Comparison of ENCODE assay signal across 13 cellular contexts in the genomic region with DNA sequence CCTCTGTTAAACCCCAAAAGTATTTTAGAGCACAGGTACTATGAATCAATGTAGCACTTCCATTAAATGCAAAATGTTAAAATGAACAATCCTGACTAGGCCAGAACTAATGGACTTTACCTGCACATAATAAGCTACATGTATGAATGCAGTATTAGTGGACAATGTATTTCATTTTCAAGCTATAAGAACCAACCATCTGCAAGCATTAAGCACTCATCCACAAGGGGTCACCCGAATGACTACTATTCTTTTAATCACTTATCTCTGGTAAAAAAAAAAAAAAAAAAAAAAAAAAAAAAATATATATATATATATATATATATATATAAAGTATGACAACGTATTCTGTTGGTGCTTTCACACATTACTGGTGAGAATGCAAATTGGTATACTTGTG. TPM values are rescaled to one million over a fixed set of nuclear protein-coding genes. Genes with fewer than 3 reads are reported as not detected.
DNase-seq lines count a peak whose midpoint lies in the region; ATAC-seq and TF ChIP-seq lines count a peak whose summit lies in the region.
"Had no signal": no experiment of that assay in that cellular context is flagged by ENCODE, and none has a peak within 500 bp of the region (broad histone marks: within the 10 kb centered on the region; RNA-seq: fewer than 3 reads in every experiment).

No MANE protein-coding gene starts in this region.

- peaks cover 9% of the 10 kb centered on the region for H3K36me3 Mint-ChIP-seq in T-helper 1 cell treated with Interleukin-12 subunit alpha and Interleukin-12 subunit beta and Interleukin-4 antibody, amounts not matched to agents 30 μg/mL and 1 μg/mL, for 36 hours (ENCODE audit: low read depth)

- H3K4me3 ChIP-seq in fibroblast of villous mesenchyme (ENCODE audit: low read depth, low read length) = no peak overlapping the region
- H3K4me3 ChIP-seq: colonic mucosa, tibial artery had no signal

- peak overlapping the region; percentile 62 for H3K27ac Mint-ChIP-seq in T-helper 1 cell treated with Interleukin-12 subunit alpha and Interleukin-12 subunit beta and Interleukin-4 antibody, amounts not matched to agents 30 μg/mL and 1 μg/mL, for 36 hours
- no peak overlapping the region for H3K27ac Mint-ChIP-seq in stimulated activated naive CD8-positive, alpha-beta T cell treated with anti-CD3 and anti-CD28 coated beads, Interleukin-15, amount 100 ng/mL, for 72 hours

- TF ChIP-seq CTCF in GM12873 (IDR thresholded peaks at IDR 0.05; ENCODE audit: insufficient read depth, low read depth, low read length, missing control alignments) (peak; percentile 43), fibroblast of villous mesenchyme (IDR thresholded peaks at IDR 0.05; ENCODE audit: insufficient read depth, low read depth, low read length) (peak; percentile 14)

- peak; percentile 54 for DNase-seq in CD1c-positive myeloid dendritic cell (ENCODE audit: extremely low spot score)
- peak; percentile 30 for DNase-seq in fibroblast of villous mesenchyme (ENCODE audit: low read depth)
- no peak for DNase-seq in SHP77 treated with DMSO at 0.1 percent for 48 hours (lab: John Stamatoyannopoulos, UW)
- no peak for DNase-seq in stimulated activated naive CD8-positive, alpha-beta T cell treated with anti-CD3 and anti-CD28 coated beads, Interleukin-15, amount 100 ng/mL, for 72 hours
- no peak for DNase-seq in stimulated activated naive CD8-positive, alpha-beta T cell treated with anti-CD3 and anti-CD28 coated beads, Interleukin-15, Interleukin-2, amounts not matched to agents 100 U/mL and 50 U/mL, for 24 hours
- DNase-seq: activated CD8-positive, alpha-beta memory T cell treated with anti-CD3 and anti-CD28 coated beads for 24 hours; colonic mucosa; NCI-H187 treated with DMSO at 0.1 percent for 48 hours; SHP77; tibial artery had no signal

- H3K9me3 Mint-ChIP-seq in T-helper 1 cell treated with Interleukin-12 subunit alpha and Interleukin-12 subunit beta and Interleukin-4 antibody, amounts not matched to agents 30 μg/mL and 1 μg/mL, for 36 hours = no peaks in the 10 kb centered on the region
- H3K9me3 Mint-ChIP-seq in stimulated activated naive CD8-positive, alpha-beta T cell treated with anti-CD3 and anti-CD28 coated beads, Interleukin-15, amount 100 ng/mL, for 72 hours = no peaks in the 10 kb centered on the region

- no peak overlapping the region for H3K4me3 Mint-ChIP-seq in T-helper 1 cell treated with Interleukin-12 subunit alpha and Interleukin-12 subunit beta and Interleukin-4 antibody, amounts not matched to agents 30 μg/mL and 1 μg/mL, for 36 hours
- no peak overlapping the region for H3K4me3 Mint-ChIP-seq in stimulated activated naive CD8-positive, alpha-beta T cell treated with anti-CD3 and anti-CD28 coated beads, Interleukin-15, amount 100 ng/mL, for 72 hours

- ATAC-seq in stimulated activated naive CD8-positive, alpha-beta T cell treated with anti-CD3 and anti-CD28 coated beads, Interleukin-15, amount 100 ng/mL, for 72 hours = no peak
- no peak for ATAC-seq in HG02571 (IDR thresholded peaks at IDR 0.05; ENCODE audit: unreplicated experiment)
- ATAC-seq in stimulated activated naive CD8-positive, alpha-beta T cell treated with anti-CD3 and anti-CD28 coated beads, Interleukin-15, Interleukin-2, amounts not matched to agents 100 U/mL and 50 U/mL, for 24 hours = no peak

- H3K4me1 Mint-ChIP-seq in T-helper 1 cell treated with Interleukin-12 subunit alpha and Interleukin-12 subunit beta and Interleukin-4 antibody, amounts not matched to agents 30 μg/mL and 1 μg/mL, for 36 hours (ENCODE audit: low read depth) = peaks cover 47% of the 10 kb centered on the region
- peaks cover 78% of the 10 kb centered on the region for H3K4me1 Mint-ChIP-seq in stimulated activated naive CD8-positive, alpha-beta T cell treated with anti-CD3 and anti-CD28 coated beads, Interleukin-15, amount 100 ng/mL, for 72 hours

- no peaks in the 10 kb centered on the region for H3K27me3 Mint-ChIP-seq in T-helper 1 cell treated with Interleukin-12 subunit alpha and Interleukin-12 subunit beta and Interleukin-4 antibody, amounts not matched to agents 30 μg/mL and 1 μg/mL, for 36 hours (ENCODE audit: low read depth)
- no peaks in the 10 kb centered on the region for H3K27me3 Mint-ChIP-seq in stimulated activated naive CD8-positive, alpha-beta T cell treated with anti-CD3 and anti-CD28 coated beads, Interleukin-15, amount 100 ng/mL, for 72 hours

RNA-seq across cellular contexts. Expression of a gene that starts 7.2 kb away (rescaled TPM):
- total RNA-seq in fibroblast of villous mesenchyme = 71.2 and 88.9 TPM in 2 replicates

Comparison
In these comparisons a context has a peak if more than half of its experiments do, and no peak if none do; other contexts are left out.
1. DNase-seq: peak in CD1c-positive myeloid dendritic cell (single experiment) and fibroblast of villous mesenchyme (single experiment); none in SHP77 treated with DMSO at 0.1 percent for 48 hours (single experiment), stimulated activated naive CD8-positive, alpha-beta T cell treated with anti-CD3 and anti-CD28 coated beads, Interleukin-15, amount 100 ng/mL, for 72 hours (0 of 2) and stimulated activated naive CD8-positive, alpha-beta T cell treated with anti-CD3 and anti-CD28 coated beads, Interleukin-15, Interleukin-2, amounts not matched to agents 100 U/mL and 50 U/mL, for 24 hours (single experiment).